In genomic region chr11:123173040-123173855, GRCh38 we compare ENCODE assay signal across 10 cellular contexts. TPM values are rescaled to one million over a fixed set of nuclear protein-coding genes. Genes with fewer than 3 reads are reported as not detected.
DNase-seq lines count a peak whose midpoint lies in the region; ATAC-seq and TF ChIP-seq lines count a peak whose summit lies in the region.
"Had no signal": no experiment of that assay in that cellular context is flagged by ENCODE, and none has a peak within 500 bp of the region (broad histone marks: within the 10 kb centered on the region; RNA-seq: fewer than 3 reads in every experiment).

No MANE protein-coding gene starts in this region.

- in situ Hi-C loops in mammary epithelial cell (cut with MboI; ENCODE audit: low sequenced_read_pairs in 2 of 2), result no loop called here

- H3K9me3 ChIP-seq in mammary epithelial cell (replicated peaks; ENCODE audit: insufficient read depth, low read length), result no peaks in the 10 kb centered on the region
- no peaks in the 10 kb centered on the region for H3K9me3 ChIP-seq in mesenchymal stem cell (ENCODE audit: control insufficient read depth, low read length)
- no peaks in the 10 kb centered on the region for H3K9me3 ChIP-seq in OCI-LY7 (ENCODE audit: low read length)
- H3K9me3 ChIP-seq in Peyer's patch, result no peaks in the 10 kb centered on the region

- BruUV-seq in mammary epithelial cell (replicated peaks; lab: Mats Ljungman, UMichigan) (TSS peak; percentile 9), OCI-LY7 (replicated peaks; lab: Mats Ljungman, UMichigan) (no TSS peak)

- no peak overlapping the region for H3K23ac ChIP-seq in mesenchymal stem cell (ENCODE audit: low read length in 2 of 2)

- H2BK15ac ChIP-seq in mesenchymal stem cell (ENCODE audit: low read depth, poor library complexity, severe bottlenecking), result no peak overlapping the region

- H3K18ac ChIP-seq in mesenchymal stem cell (ENCODE audit: low read depth in 1 of 2, low read length in 2 of 2), result no peak overlapping the region

- POLR2A ChIA-PET in AG04449 (lab: Yijun Ruan, JAX), result interaction anchor here (0.6 to 2.8 kb wide), 9 partner anchors 8 to 302 kb away, joined by 3 to 24 read pairs (median 4); partner anchors contain the start of genes CLMP and HSPA8
- POLR2A ChIA-PET in OCI-LY7 (lab: Charles Lee), result interaction anchor here (0.6 kb wide), 1 partner anchor 73 kb away, joined by 3 read pairs; no protein-coding TSS in a partner anchor

- CTCF ChIA-PET in AG04449 (lab: Yijun Ruan, JAX), result interaction anchor here (0.7 to 3.4 kb wide), 9 partner anchors 10 to 93 kb away, joined by 3 to 22 read pairs (median 6); no protein-coding TSS in a partner anchor
- CTCF ChIA-PET in mammary epithelial cell (lab: Charles Lee; ENCODE audit: low non-redundant PET), result interaction anchor here (0.6 kb wide), 1 partner anchor 62 kb away, joined by 3 read pairs; no protein-coding TSS in a partner anchor
- CTCF ChIA-PET in OCI-LY7 (lab: Charles Lee; ENCODE audit: unreplicated experiment), result no interaction called here

- peaks cover 9% of the 10 kb centered on the region for H3K79me1 ChIP-seq in mesenchymal stem cell (replicated peaks; ENCODE audit: low read length, poor library complexity, severe bottlenecking)

- H3K9ac ChIP-seq in mammary epithelial cell (ENCODE audit: insufficient read depth, low read length) (no peak overlapping the region), mesenchymal stem cell (ENCODE audit: low read length) (peak overlapping the region; percentile 78)

- H3K4me1 ChIP-seq in mammary epithelial cell (ENCODE audit: insufficient read depth, low read length) (peaks cover 30% of the 10 kb centered on the region), mesenchymal stem cell (ENCODE audit: control insufficient read depth, insufficient read depth, low read depth, low read length) (peaks cover 8% of the 10 kb centered on the region), OCI-LY7 (ENCODE audit: insufficient read depth, low read length, poor library complexity, severe bottlenecking) (no peaks in the 10 kb centered on the region), Peyer's patch (no peaks in the 10 kb centered on the region)

- DNase-seq in AG04449 (ENCODE audit: low read depth, low spot score), result peak; percentile 99
- peak; percentile 97 for DNase-seq in M059J (ENCODE audit: low read depth)
- peak; percentile 93 for DNase-seq in mammary epithelial cell
- DNase-seq in mesenchymal stem cell, result peak; percentile 98
- no peak for DNase-seq in OCI-LY7 (ENCODE audit: low spot score)
- DNase-seq in Peyer's patch, result no peak
- DNase-seq: Kasumi-1, nucleus accumbens had no signal

- no peak for ATAC-seq in GM21717 (IDR thresholded peaks at IDR 0.05; ENCODE audit: unreplicated experiment)
- no peak for ATAC-seq in GM19463 (IDR thresholded peaks at IDR 0.05; ENCODE audit: unreplicated experiment)

- peaks cover 3% of the 10 kb centered on the region for H3K36me3 ChIP-seq in mammary epithelial cell (ENCODE audit: insufficient read depth, low read length)
- H3K36me3 ChIP-seq in mesenchymal stem cell (ENCODE audit: control insufficient read depth in 1 of 2, insufficient read depth in 2 of 2, low read depth in 1 of 2, low read length in 2 of 2), result peaks cover 0 to 60% of the 10 kb centered on the region in 2 experiments
- no peaks in the 10 kb centered on the region for H3K36me3 ChIP-seq in OCI-LY7 (ENCODE audit: insufficient read depth, low read length)
- H3K36me3 ChIP-seq in Peyer's patch, result no peaks in the 10 kb centered on the region

- TF ChIP-seq CTCF in AG04449 (IDR thresholded peaks at IDR 0.05; ENCODE audit: insufficient read depth, low read length, missing control alignments), result no peak
- TF ChIP-seq CTCF in mammary epithelial cell (conservative IDR thresholded peaks at IDR 0.05 in 1 of 2, IDR thresholded peaks at IDR 0.05 in 1 of 2; ENCODE audit: extremely low read depth in 1 of 2, insufficient read depth in 1 of 2, low read depth in 1 of 2, low read length in 2 of 2), result no peak
- TF ChIP-seq CTCF in OCI-LY7 (conservative IDR thresholded peaks at IDR 0.05; ENCODE audit: low read length), result no peak
- no peak for TF ChIP-seq CTCF in Peyer's patch (IDR thresholded peaks at IDR 0.05)

- dilution Hi-C loops in mammary epithelial cell (cut with HindIII; ENCODE audit: low sequenced_read_pairs), result no loop called here

- peak overlapping the region; percentile 31 to 84 for H2BK12ac ChIP-seq in mesenchymal stem cell (ENCODE audit: low read length in 2 of 2)

- peak overlapping the region; percentile 3 for H3K4me2 ChIP-seq in mammary epithelial cell (ENCODE audit: insufficient read depth, low read depth, low read length)
- no peak overlapping the region for H3K4me2 ChIP-seq in mesenchymal stem cell (ENCODE audit: low read length, poor library complexity, severe bottlenecking)
- no peak overlapping the region for H3K4me2 ChIP-seq in OCI-LY7 (ENCODE audit: low read length)

- H4K91ac ChIP-seq in mesenchymal stem cell (ENCODE audit: low read length), result no peak overlapping the region

- H4K20me1 ChIP-seq in mammary epithelial cell (ENCODE audit: insufficient read depth, low read length) (no peaks in the 10 kb centered on the region), OCI-LY7 (ENCODE audit: insufficient read depth, low read length) (no peaks in the 10 kb centered on the region)

- H3K9me2 ChIP-seq in OCI-LY7 (ENCODE audit: insufficient read depth, low read length), result no peaks in the 10 kb centered on the region

- H3K27ac ChIP-seq in mammary epithelial cell (ENCODE audit: insufficient read depth, low read depth, low read length) (peak overlapping the region; percentile 71), mesenchymal stem cell (ENCODE audit: low read length, poor library complexity, severe bottlenecking) (peak overlapping the region; percentile 61), OCI-LY7 (ENCODE audit: low read depth, low read length, poor library complexity, severe bottlenecking) (no peak overlapping the region), Peyer's patch (peak overlapping the region in 1 of 4 donors; percentile 75)

- H3K27me3 ChIP-seq in mammary epithelial cell (ENCODE audit: insufficient read depth, low read length), result no peaks in the 10 kb centered on the region
- no peaks in the 10 kb centered on the region for H3K27me3 ChIP-seq in mesenchymal stem cell (ENCODE audit: control insufficient read depth in 1 of 2, insufficient read depth in 1 of 2, low read length in 2 of 2)
- H3K27me3 ChIP-seq in Peyer's patch, result no peaks in the 10 kb centered on the region

- H4K8ac ChIP-seq in mesenchymal stem cell (ENCODE audit: low read length), result no peak overlapping the region

- TF ChIP-seq POLR2A in Peyer's patch (IDR thresholded peaks at IDR 0.05), result no peak

- 2% methylated on average over 4 of the region's 4 CpGs for WGBS in mammary epithelial cell (ENCODE audit: low coverage, missing lambda C conversion rate)
- 29% methylated on average over 3 of the region's 4 CpGs for WGBS in mesenchymal stem cell

- peaks cover 39% of the 10 kb centered on the region for H3K79me2 ChIP-seq in mammary epithelial cell (ENCODE audit: insufficient read depth, low read length)
- H3K79me2 ChIP-seq in OCI-LY7 (ENCODE audit: insufficient read depth, low read depth, low read length), result no peaks in the 10 kb centered on the region

- H2BK5ac ChIP-seq in mesenchymal stem cell (ENCODE audit: low read depth, low read length, poor library complexity, severe bottlenecking), result no peak overlapping the region

- intact Hi-C loops in mammary epithelial cell (cut with micrococcal nuclease) (no loop called here), OCI-LY7 (cut with micrococcal nuclease; ENCODE audit: unreplicated experiment) (no loop called here)

- H2AFZ ChIP-seq in mammary epithelial cell (ENCODE audit: low read depth, low read length) (no peak overlapping the region), mesenchymal stem cell (ENCODE audit: low read depth, low read length) (no peak overlapping the region), OCI-LY7 (ENCODE audit: low read length) (no peak overlapping the region)

- H3K14ac ChIP-seq in mesenchymal stem cell (ENCODE audit: low read length in 2 of 2), result no peak overlapping the region

- H3K4me3 ChIP-seq in AG04449 (ENCODE audit: low read depth, low read length), result no peak overlapping the region
- no peak overlapping the region for H3K4me3 ChIP-seq in mammary epithelial cell (replicated peaks in 1 of 3; ENCODE audit: insufficient read depth in 1 of 3, low read depth in 2 of 3, low read length in 3 of 3)
- peak overlapping the region in 1 of 2 experiments; percentile 31 for H3K4me3 ChIP-seq in mesenchymal stem cell (ENCODE audit: insufficient read depth in 1 of 2, low read depth in 1 of 2, low read length in 2 of 2)
- no peak overlapping the region for H3K4me3 ChIP-seq in OCI-LY7 (ENCODE audit: low read depth, low read length, poor library complexity, severe bottlenecking)
- no peak overlapping the region for H3K4me3 ChIP-seq in Peyer's patch

- peak overlapping the region in 1 of 2 experiments; percentile 64 for H3K4ac ChIP-seq in mesenchymal stem cell (ENCODE audit: low read depth in 1 of 2, low read length in 2 of 2)

- peak overlapping the region; percentile 42 for H2AK5ac ChIP-seq in mesenchymal stem cell (ENCODE audit: low read length, severe bottlenecking)

- H2BK120ac ChIP-seq in mesenchymal stem cell (ENCODE audit: low read depth, low read length), result no peak overlapping the region

RNA-seq across cellular contexts. Expression of gene CLMP, which starts 21.8 kb away (rescaled TPM):
- total RNA-seq in M059J (2014; rRNA removed; shearing (Covaris generic)), result 27.6 and 31.8 TPM in 2 replicates
- 100 to 1,000 TPM; 110 to 175 TPM for total RNA-seq in mammary epithelial cell
- 95.5 TPM for polyA plus RNA-seq in mammary epithelial cell
- 121 TPM for polyA minus RNA-seq in mammary epithelial cell
- 46.5 TPM for polyA plus RNA-seq in mesenchymal stem cell (2013, experiment 1 of 2)
- polyA plus RNA-seq in mesenchymal stem cell (2013, experiment 2 of 2), result 48.1 TPM
- not detected in 2 replicates for total RNA-seq in OCI-LY7 (2014; rRNA removed; shearing (Covaris generic))
- total RNA-seq in OCI-LY7 (2022), result not detected in 2 replicates
- total RNA-seq in Peyer's patch, result 10 to 100 TPM in 3 of 4 donors, 1 to 10 TPM in 1; 8.4 to 48.7 (median 13.2) TPM

Comparison
In these comparisons a context has a peak if more than half of its experiments do, and no peak if none do; other contexts are left out.
1. DNase-seq: peak in AG04449 (single experiment), M059J (single experiment), mammary epithelial cell (single experiment) and mesenchymal stem cell (single experiment); none in OCI-LY7 (single experiment) and Peyer's patch (0 of 3).
2. RNA of gene CLMP, which starts 21.8 kb away (total RNA-seq): 110 to 175 TPM in mammary epithelial cell, 27.6 to 31.8 TPM in M059J and 8.4 to 48.7 TPM in Peyer's patch; not detected in OCI-LY7; every median in the first group is over 4 times any median in the second.